8 cellular contexts compared by ENCODE assay signal in the genomic region with DNA sequence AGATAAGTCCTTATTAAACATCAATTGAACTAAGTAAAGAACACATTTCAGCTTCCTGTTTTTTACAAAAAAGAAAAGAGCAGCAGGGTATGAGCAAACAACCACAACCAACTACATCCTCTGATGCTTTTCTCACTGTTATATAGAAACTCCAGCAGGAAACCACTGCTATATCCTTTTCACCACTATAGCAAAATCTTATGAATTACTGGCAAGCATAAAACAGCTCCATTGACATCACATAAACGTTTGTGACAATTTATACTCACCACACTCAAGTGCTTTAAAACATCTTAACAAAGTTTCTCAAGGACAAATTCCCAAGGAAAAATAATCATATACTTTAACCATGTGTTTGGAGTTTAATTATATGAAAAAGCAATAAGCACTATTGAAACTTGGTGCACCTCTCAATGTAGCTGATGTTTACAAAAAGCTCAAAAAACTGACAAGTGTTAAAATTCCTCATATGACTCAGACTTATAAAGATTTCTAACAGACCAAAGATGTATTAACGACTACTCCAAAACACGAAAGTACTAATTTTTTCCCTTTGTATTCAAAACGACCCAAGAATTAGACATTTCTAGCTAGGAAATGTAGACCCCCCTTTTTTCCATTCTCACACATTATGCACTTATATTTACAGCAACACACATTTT. TPM values are rescaled to one million over a fixed set of nuclear protein-coding genes. Genes with fewer than 3 reads are reported as not detected.
DNase-seq lines count a peak whose midpoint lies in the region; ATAC-seq and TF ChIP-seq lines count a peak whose summit lies in the region.

No MANE protein-coding gene starts in this region.

- no peak overlapping the region for H3K4me3 ChIP-seq in DND-41 (ENCODE audit: low read depth in 1 of 2, low read length in 2 of 2)
- H3K4me3 ChIP-seq in body of pancreas: no peak overlapping the region
- H3K4me3 ChIP-seq in ascending aorta: no peak overlapping the region

- H3K9ac ChIP-seq in DND-41 (ENCODE audit: low read depth, low read length): peak overlapping the region; percentile 15; the same call in 1 of the 2 replicates

- no peak for TF ChIP-seq POLR2A in body of pancreas (IDR thresholded peaks at IDR 0.05)

- H3K4me2 ChIP-seq in DND-41 (ENCODE audit: insufficient read depth, low read length): peak overlapping the region; percentile 37

- no peak overlapping the region for H2AFZ ChIP-seq in DND-41 (ENCODE audit: low read depth, low read length)

- 28 to 36% methylated on average over 4 of the region's 4 CpGs for WGBS in body of pancreas, 2 donors

- H3K36me3 ChIP-seq in DND-41 (ENCODE audit: insufficient read depth, low read length) (no peaks in the 10 kb centered on the region), body of pancreas (replicated peaks in 1 of 2; ENCODE audit: insufficient read depth in 1 of 2, low read depth in 2 of 2) (no peaks in the 10 kb centered on the region), ascending aorta (no peaks in the 10 kb centered on the region)

- DNase-seq in DND-41 (peak; percentile 10), body of pancreas (no peak), LoVo (ENCODE audit: low spot score) (no peak), ascending aorta (ENCODE audit: low spot score in 2 of 2) (no peak), midbrain (lab: John Stamatoyannopoulos, UW) (no peak), anterior cingulate cortex (lab: John Stamatoyannopoulos, UW) (no peak)

- peak overlapping the region; percentile 73 for H3K27ac ChIP-seq in DND-41 (ENCODE audit: low read length)
- H3K27ac ChIP-seq in body of pancreas: peak overlapping the region; percentile 11 to 93 (median 76)
- H3K27ac ChIP-seq in ascending aorta: no peak overlapping the region

- H3K79me2 ChIP-seq in DND-41 (ENCODE audit: insufficient read depth, low read length): no peaks in the 10 kb centered on the region

- H3K9me3 ChIP-seq in DND-41 (ENCODE audit: insufficient read depth, low read length, severe bottlenecking) (no peaks in the 10 kb centered on the region), body of pancreas (no peaks in the 10 kb centered on the region), ascending aorta (no peaks in the 10 kb centered on the region)

- no peaks in the 10 kb centered on the region for H4K20me1 ChIP-seq in DND-41 (ENCODE audit: insufficient read depth, low read length)

- ATAC-seq in DND-41 (ENCODE audit: insufficient read depth, low read depth) (peak; percentile 85), GM19463 (IDR thresholded peaks at IDR 0.05; ENCODE audit: unreplicated experiment) (peak; percentile 51), HG03442 (IDR thresholded peaks at IDR 0.05; ENCODE audit: unreplicated experiment) (peak; percentile 83), body of pancreas (no peak)

- H3K27me3 ChIP-seq in DND-41 (ENCODE audit: insufficient read depth, low read length, poor library complexity): no peaks in the 10 kb centered on the region
- H3K27me3 ChIP-seq in body of pancreas: no peaks in the 10 kb centered on the region
- no peaks in the 10 kb centered on the region for H3K27me3 ChIP-seq in ascending aorta

- H3K4me1 ChIP-seq in DND-41 (ENCODE audit: insufficient read depth, low read length) (peaks cover 67% of the 10 kb centered on the region), body of pancreas (peaks cover 68% of the 10 kb centered on the region), ascending aorta (no peaks in the 10 kb centered on the region)

- intact Hi-C loops in body of pancreas (cut with DNase I) (no loop called here), ascending aorta (cut with DNase I) (no loop called here)

- TF ChIP-seq CTCF in DND-41 (IDR thresholded peaks at IDR 0.05; ENCODE audit: borderline replicate concordance, extremely low read depth, low read length, poor library complexity, severe bottlenecking) (no peak), body of pancreas (IDR thresholded peaks at IDR 0.05) (no peak), ascending aorta (IDR thresholded peaks at IDR 0.05) (no peak)

RNA-seq across cellular contexts. Expression of a gene that starts 12.9 kb away (rescaled TPM):
- total RNA-seq in body of pancreas (1 to 10 TPM; 5.3 to 9.3 TPM), ascending aorta (2.1 TPM)

Comparison
In these comparisons a context has a peak if more than half of its experiments do, and no peak if none do; other contexts are left out.
1. H3K27ac ChIP-seq: peak in DND-41 (single experiment) and body of pancreas (4 of 4); none in ascending aorta (0 of 2).